ENCODE assay signal across 8 cellular contexts in genomic region chr3:13414040-13414729, GRCh38. TPM values are rescaled to one million over a fixed set of nuclear protein-coding genes. Genes with fewer than 3 reads are reported as not detected.
A peak's percentile ranks its signal among the peaks of the same experiment; 100 is the strongest.
DNase-seq lines count a peak whose midpoint lies in the region; ATAC-seq and TF ChIP-seq lines count a peak whose summit lies in the region.

No MANE protein-coding gene starts in this region.

- peak; percentile 85 for ATAC-seq in HG03558 (IDR thresholded peaks at IDR 0.05; ENCODE audit: extremely low read depth, unreplicated experiment)
- ATAC-seq in activated CD4-positive, CD25-positive, alpha-beta regulatory T cell treated with anti-CD3 and anti-CD28 coated beads, Interleukin-2, amount 50 U/mL, for 24 hours: peak; percentile 87 to 88

- DNase-seq in CMK (ENCODE audit: low read depth) (peak; percentile 91), GM20000 (ENCODE audit: low spot score) (peak; percentile 90), NCI-H69 (lab: John Stamatoyannopoulos, UW) (no peak), cerebellum (ENCODE audit: low spot score) (no peak)
- peak; percentile 41 for DNase-seq in effector CD8-positive, alpha-beta T cell (lab: John Stamatoyannopoulos, UW)
- DNase-seq in stimulated activated CD4-positive, alpha-beta T cell treated with anti-CD3 and anti-CD28 coated beads, Interleukin-2, amount 100 ng/mL, for 4 hours (ENCODE audit: low read depth): peak; percentile 45

- no peak for TF ChIP-seq CTCF in GM20000 (IDR thresholded peaks at IDR 0.05; ENCODE audit: extremely low read depth, missing control alignments)

RNA-seq across cellular contexts. Expression of gene NUP210, which starts 5.9 kb away (rescaled TPM):
- total RNA-seq in cerebellum: 13.8 TPM

Comparison
In these comparisons a context has a peak if more than half of its experiments do, and no peak if none do; other contexts are left out.
1. DNase-seq: peak in CMK (single experiment), GM20000 (single experiment), effector CD8-positive, alpha-beta T cell (single experiment) and stimulated activated CD4-positive, alpha-beta T cell treated with anti-CD3 and anti-CD28 coated beads, Interleukin-2, amount 100 ng/mL, for 4 hours (single experiment); none in NCI-H69 (single experiment) and cerebellum (single experiment).